15 cellular contexts compared by ENCODE assay signal in the genomic region with DNA sequence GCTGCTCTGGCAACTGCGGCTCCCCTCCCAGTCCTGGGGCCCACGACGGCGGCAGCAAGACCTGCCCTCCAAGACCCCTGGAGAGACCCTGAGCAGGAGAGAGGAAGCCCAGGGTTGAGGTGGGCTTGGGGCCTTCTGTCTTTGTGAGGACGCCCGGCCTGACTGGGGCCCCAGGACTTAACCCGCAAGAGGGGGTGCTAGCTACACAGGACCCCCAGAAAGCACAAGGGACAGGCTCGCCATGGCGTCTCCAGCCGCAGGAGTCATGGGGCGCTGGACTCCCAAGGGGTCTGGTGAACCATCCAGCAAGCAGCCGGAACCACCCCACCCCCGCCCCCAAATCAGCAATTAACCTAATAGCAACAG. TPM values are rescaled to one million over a fixed set of nuclear protein-coding genes. Genes with fewer than 3 reads are reported as not detected.
DNase-seq lines count a peak whose midpoint lies in the region; ATAC-seq and TF ChIP-seq lines count a peak whose summit lies in the region.
"Had no signal": no experiment of that assay in that cellular context is flagged by ENCODE, and none has a peak within 500 bp of the region (broad histone marks: within the 10 kb centered on the region; RNA-seq: fewer than 3 reads in every experiment).

No MANE protein-coding gene starts in this region.

- no peak overlapping the region for H3K18ac ChIP-seq in mesenchymal stem cell (ENCODE audit: low read depth in 1 of 2, low read length in 2 of 2)

- peak overlapping the region; percentile 89 for H2BK15ac ChIP-seq in mesenchymal stem cell (ENCODE audit: low read depth, poor library complexity, severe bottlenecking)

- in situ Hi-C loops in Panc1 (cut with HindIII; ENCODE audit: low pct_unique_long_range_greater_than_20kb, low sequenced_read_pairs): no loop called here

- no peak for ATAC-seq in Panc1

- H3K4me2 ChIP-seq in BLaER1: peak overlapping the region; percentile 37; the same call in 1 of the 2 replicates
- no peak overlapping the region for H3K4me2 ChIP-seq in mesenchymal stem cell (ENCODE audit: low read length, poor library complexity, severe bottlenecking)
- H3K4me2 ChIP-seq: KMS-11 had no signal

- intact Hi-C loops in Panc1 (cut with micrococcal nuclease; ENCODE audit: unreplicated experiment): no loop called here

- H4K8ac ChIP-seq in mesenchymal stem cell (ENCODE audit: low read length): no peak overlapping the region

- H3K27ac ChIP-seq in BLaER1 (no peak overlapping the region), Panc1 (ENCODE audit: low read length) (peak overlapping the region; percentile 79), mesenchymal stem cell (ENCODE audit: low read length, poor library complexity, severe bottlenecking) (no peak overlapping the region)
- H3K27ac ChIP-seq: C4-2B, KMS-11 had no signal

- no peak overlapping the region for H3K4ac ChIP-seq in mesenchymal stem cell (ENCODE audit: low read depth in 1 of 2, low read length in 2 of 2)

- H4K91ac ChIP-seq in mesenchymal stem cell (ENCODE audit: low read length): no peak overlapping the region

- no peak overlapping the region for H2BK120ac ChIP-seq in mesenchymal stem cell (ENCODE audit: low read depth, low read length)

- POLR2A ChIA-PET in Panc1 (lab: Charles Lee): no interaction called here

- H3K27me3 ChIP-seq in BLaER1 (peaks cover 43% of the 10 kb centered on the region), Panc1 (ENCODE audit: control insufficient read depth, insufficient read depth, low read length) (no peaks in the 10 kb centered on the region), mesenchymal stem cell (ENCODE audit: control insufficient read depth in 1 of 2, insufficient read depth in 1 of 2, low read length in 2 of 2) (peaks cover 6 to 20% of the 10 kb centered on the region in 2 experiments)

- no peak for TF ChIP-seq CTCF in Panc1 (IDR thresholded peaks at IDR 0.05)

- DNase-seq in Panc1 (ENCODE audit: low read depth, low spot score) (no peak), mesenchymal stem cell (no peak), hippocampal formation (lab: John Stamatoyannopoulos, UW) (no peak), midbrain (lab: John Stamatoyannopoulos, UW) (no peak), inferior parietal cortex (ENCODE audit: extremely low spot score) (no peak)
- DNase-seq: BE2C; Caco-2; CD4-positive, alpha-beta T cell; HCEC 1CT had no signal

- H3K4me1 ChIP-seq in BLaER1 (peaks cover 74% of the 10 kb centered on the region), Panc1 (ENCODE audit: control insufficient read depth, insufficient read depth, low read length) (peaks cover 48% of the 10 kb centered on the region), mesenchymal stem cell (ENCODE audit: control insufficient read depth, insufficient read depth, low read depth, low read length) (peaks cover 36% of the 10 kb centered on the region)
- H3K4me1 ChIP-seq: BE2C had no signal

- H3K4me3 ChIP-seq in BLaER1: no peak overlapping the region
- H3K4me3 ChIP-seq in Panc1 (ENCODE audit: low read depth in 2 of 2, low read length in 2 of 2): no peak overlapping the region
- H3K4me3 ChIP-seq in mesenchymal stem cell (ENCODE audit: insufficient read depth in 1 of 2, low read depth in 1 of 2, low read length in 2 of 2): no peak overlapping the region

- CTCF ChIA-PET in Panc1 (lab: Charles Lee): no interaction called here

- H3K14ac ChIP-seq in mesenchymal stem cell (ENCODE audit: low read length in 2 of 2): no peak overlapping the region

- no peak overlapping the region for H2AFZ ChIP-seq in mesenchymal stem cell (ENCODE audit: low read depth, low read length)

- H2BK5ac ChIP-seq in mesenchymal stem cell (ENCODE audit: low read depth, low read length, poor library complexity, severe bottlenecking): no peak overlapping the region

- 90% methylated on average over 13 of the region's 13 CpGs for whole genome bisulfite sequencing in mesenchymal stem cell

- no TSS peak for BruUV-seq in Panc1 (replicated peaks; lab: Mats Ljungman, UMichigan)

- no peak overlapping the region for H2AK5ac ChIP-seq in mesenchymal stem cell (ENCODE audit: low read length, severe bottlenecking)

- H3K9ac ChIP-seq in BLaER1 (no peak overlapping the region), mesenchymal stem cell (ENCODE audit: low read length) (no peak overlapping the region)
- H3K9ac ChIP-seq: KMS-11 had no signal

- H2BK12ac ChIP-seq in mesenchymal stem cell (ENCODE audit: low read length in 2 of 2): peak overlapping the region in 1 of 2 experiments; percentile 54

- peaks cover 79% of the 10 kb centered on the region for H4K20me1 ChIP-seq in BLaER1

- H3K9me3 ChIP-seq in BLaER1 (no peaks in the 10 kb centered on the region), Panc1 (ENCODE audit: control insufficient read depth, insufficient read depth, low read depth, low read length) (no peaks in the 10 kb centered on the region), mesenchymal stem cell (ENCODE audit: control insufficient read depth, low read length) (no peaks in the 10 kb centered on the region)
- H3K9me3 ChIP-seq: BE2C, Caco-2 had no signal

- H3K79me1 ChIP-seq in mesenchymal stem cell (replicated peaks; ENCODE audit: low read length, poor library complexity, severe bottlenecking): peaks cover 9% of the 10 kb centered on the region

- H3K23ac ChIP-seq in mesenchymal stem cell (ENCODE audit: low read length in 2 of 2): no peak overlapping the region

- H3K36me3 ChIP-seq in BLaER1 (no peaks in the 10 kb centered on the region), Panc1 (ENCODE audit: control insufficient read depth, insufficient read depth, low read length) (no peaks in the 10 kb centered on the region), mesenchymal stem cell (ENCODE audit: control insufficient read depth in 1 of 2, insufficient read depth in 2 of 2, low read depth in 1 of 2, low read length in 2 of 2) (peaks cover 0 to 36% of the 10 kb centered on the region in 2 experiments)
- H3K36me3 ChIP-seq: BE2C had no signal

RNA-seq across cellular contexts. Expression of a gene that starts 0.7 kb away (rescaled TPM):
- 41.4 TPM for total RNA-seq in Panc1 (2021; ENCODE audit: unreplicated experiment)
- 86.9 TPM for polyA plus RNA-seq in Panc1 (2012; ENCODE audit: insufficient read length)
- 1.2 TPM for polyA plus RNA-seq in mesenchymal stem cell (2013, experiment 1 of 2)
- polyA plus RNA-seq in mesenchymal stem cell (2013, experiment 2 of 2): 0.89 TPM
- total RNA-seq: A172, H4 had no signal

RNA-seq across cellular contexts. Expression of a gene that starts 13.8 kb away (rescaled TPM):
- 46.4 TPM for total RNA-seq in Panc1 (2021; ENCODE audit: unreplicated experiment)
- polyA plus RNA-seq in Panc1 (2012; ENCODE audit: insufficient read length): 52.8 TPM
- polyA plus RNA-seq in mesenchymal stem cell (2013, experiment 1 of 2): 24.3 TPM
- 24.2 TPM for polyA plus RNA-seq in mesenchymal stem cell (2013, experiment 2 of 2)

RNA-seq across cellular contexts. Expression of a gene that starts 14.0 kb away (rescaled TPM):
- total RNA-seq in Panc1 (2021; ENCODE audit: unreplicated experiment): 335 TPM
- polyA plus RNA-seq in Panc1 (2012; ENCODE audit: insufficient read length): 480 TPM
- polyA plus RNA-seq in mesenchymal stem cell (2013, experiment 1 of 2): 239 TPM
- 241 TPM for polyA plus RNA-seq in mesenchymal stem cell (2013, experiment 2 of 2)

RNA-seq across cellular contexts. Expression of a gene that starts 27.8 kb away (rescaled TPM):
- 101 TPM for total RNA-seq in Panc1 (2021; ENCODE audit: unreplicated experiment)
- 99.6 TPM for polyA plus RNA-seq in Panc1 (2012; ENCODE audit: insufficient read length)
- 41.4 TPM for polyA plus RNA-seq in mesenchymal stem cell (2013, experiment 1 of 2)
- 42.8 TPM for polyA plus RNA-seq in mesenchymal stem cell (2013, experiment 2 of 2)

RNA-seq across cellular contexts. Expression of a gene that starts 31.9 kb away (rescaled TPM):
- total RNA-seq in Panc1 (2021; ENCODE audit: unreplicated experiment): 0.62 TPM
- polyA plus RNA-seq in Panc1 (2012; ENCODE audit: insufficient read length): not detected
- 0.04 TPM for polyA plus RNA-seq in mesenchymal stem cell (2013, experiment 1 of 2)
- 0.05 TPM for polyA plus RNA-seq in mesenchymal stem cell (2013, experiment 2 of 2)
- total RNA-seq: A172, Caco-2, H4 had no signal
- polyA plus RNA-seq: IgD-negative memory B cell had no signal
